26 cellular contexts compared by ENCODE assay signal in the genomic region with DNA sequence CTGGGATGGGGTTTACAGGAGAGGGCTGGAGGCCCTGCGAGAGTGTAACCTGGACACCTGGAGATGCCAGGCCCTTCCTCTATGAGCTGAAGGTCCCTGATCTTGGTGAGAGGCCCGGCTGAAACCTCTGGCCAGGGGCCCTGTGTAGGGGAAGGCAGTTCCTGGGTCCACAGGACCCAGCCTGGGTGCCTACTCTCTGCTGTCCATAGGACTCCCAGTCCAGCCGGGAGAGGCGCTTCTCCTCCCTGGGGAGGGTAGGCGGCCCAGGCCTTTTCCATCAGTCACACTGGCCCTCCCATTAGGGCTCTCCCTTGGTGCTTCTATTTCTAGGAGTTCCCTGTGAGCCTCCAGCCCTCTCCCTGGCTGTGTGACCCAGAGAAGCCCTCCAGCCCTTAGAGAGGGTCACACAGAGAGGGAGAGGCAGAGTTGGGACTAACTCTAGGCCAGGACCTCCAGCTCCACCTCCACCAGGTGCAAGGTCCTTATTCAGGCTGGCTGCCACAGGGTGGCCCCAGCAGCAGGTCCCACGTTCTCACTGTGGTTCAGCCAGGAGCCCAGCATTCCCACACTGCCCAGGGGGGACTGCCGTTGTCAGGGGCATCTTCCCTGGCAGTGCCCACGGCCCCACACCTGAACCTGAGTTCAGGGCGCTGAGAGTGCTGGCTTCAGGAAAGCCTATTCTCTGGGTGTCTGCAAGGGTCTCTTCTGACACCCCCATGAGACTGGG.
DNase-seq lines count a peak whose midpoint lies in the region; ATAC-seq and TF ChIP-seq lines count a peak whose summit lies in the region.
"Had no signal": no experiment of that assay in that cellular context is flagged by ENCODE, and none has a peak within 500 bp of the region (broad histone marks: within the 10 kb centered on the region; RNA-seq: fewer than 3 reads in every experiment).

No MANE protein-coding gene starts in this region.

- TF ChIP-seq CTCF in left ventricle myocardium inferior (IDR thresholded peaks at IDR 0.05; ENCODE audit: borderline replicate concordance) (no peak), nephron (IDR thresholded peaks at IDR 0.05; ENCODE audit: unreplicated experiment in 3 of 3) (no peak)

- no peaks in the 10 kb centered on the region for H3K9me3 Mint-ChIP-seq in nephron
- no peaks in the 10 kb centered on the region for H3K9me3 Mint-ChIP-seq in activated naive CD8-positive, alpha-beta T cell treated with anti-CD3 and anti-CD28 coated beads, Interleukin-2, amount 50 U/mL, for 24 hours
- H3K9me3 Mint-ChIP-seq: activated naive CD8-positive, alpha-beta T cell treated with anti-CD3 and anti-CD28 coated beads, Interleukin-2, amount 10 ng/mL, durations not matched to agents 7 days and 5 days; activated T-helper 17 cell treated with anti-CD3 and anti-CD28 coated beads, Interleukin-2, amount 50 U/mL, for 72 hours; stimulated activated memory B cell treated with anti-CD40 and anti-IgM and Interleukin-4, amounts not matched to agents 10 μg/mL and 1 μg/mL and 100 μg/mL, for 72 hours; T-cell had no signal

- ATAC-seq in Right ventricle myocardium superior (ENCODE audit: poor library complexity) = no peak
- no peak for ATAC-seq in activated naive CD8-positive, alpha-beta T cell treated with anti-CD3 and anti-CD28 coated beads, Interleukin-2, amount 50 U/mL, for 24 hours
- ATAC-seq in HG03135 (IDR thresholded peaks at IDR 0.05; ENCODE audit: unreplicated experiment) = no peak
- ATAC-seq: A549; activated CD4-positive, CD25-positive, alpha-beta regulatory T cell treated with anti-CD3 and anti-CD28 coated beads, Interleukin-2, amount 50 U/mL, for 24 hours; activated T-helper 17 cell treated with anti-CD3 and anti-CD28 coated beads, Interleukin-2, amount 50 U/mL, for 72 hours; body of pancreas; psoas muscle; stimulated activated memory B cell treated with anti-CD40 and anti-IgM and Interleukin-4, amounts not matched to agents 10 μg/mL and 1 μg/mL and 100 μg/mL, for 72 hours; T-cell had no signal

- peaks cover 25% of the 10 kb centered on the region for H3K4me1 Mint-ChIP-seq in nephron
- H3K4me1 Mint-ChIP-seq in activated naive CD8-positive, alpha-beta T cell treated with anti-CD3 and anti-CD28 coated beads, Interleukin-2, amount 50 U/mL, for 24 hours = peaks cover 4% of the 10 kb centered on the region

- peak overlapping the region; percentile 76 for H3K27ac ChIP-seq in left ventricle myocardium inferior (replicated peaks)
- H3K27ac ChIP-seq: body of pancreas, psoas muscle, testis had no signal

- H3K27me3 Mint-ChIP-seq in nephron (ENCODE audit: low read depth) = peaks cover 11% of the 10 kb centered on the region
- peaks cover 22% of the 10 kb centered on the region for H3K27me3 Mint-ChIP-seq in activated naive CD8-positive, alpha-beta T cell treated with anti-CD3 and anti-CD28 coated beads, Interleukin-2, amount 50 U/mL, for 24 hours
- H3K27me3 Mint-ChIP-seq: stimulated activated memory B cell treated with anti-CD40 and anti-IgM and Interleukin-4, amounts not matched to agents 10 μg/mL and 1 μg/mL and 100 μg/mL, for 72 hours had no signal

- H3K4me1 ChIP-seq in left ventricle myocardium inferior = peaks cover 50% of the 10 kb centered on the region

- no peak overlapping the region for H3K4me3 Mint-ChIP-seq in nephron
- H3K4me3 Mint-ChIP-seq in activated naive CD8-positive, alpha-beta T cell treated with anti-CD3 and anti-CD28 coated beads, Interleukin-2, amount 50 U/mL, for 24 hours = no peak overlapping the region
- H3K4me3 Mint-ChIP-seq: activated naive CD8-positive, alpha-beta T cell treated with anti-CD3 and anti-CD28 coated beads, Interleukin-2, amount 10 ng/mL, durations not matched to agents 7 days and 5 days; activated T-helper 17 cell treated with anti-CD3 and anti-CD28 coated beads, Interleukin-2, amount 50 U/mL, for 72 hours; stimulated activated memory B cell treated with anti-CD40 and anti-IgM and Interleukin-4, amounts not matched to agents 10 μg/mL and 1 μg/mL and 100 μg/mL, for 72 hours; T-cell had no signal

- no peaks in the 10 kb centered on the region for H3K27me3 ChIP-seq in left ventricle myocardium inferior (ENCODE audit: low read depth)
- H3K27me3 ChIP-seq: BE2C, body of pancreas, testis had no signal

- H3K9me3 ChIP-seq in left ventricle myocardium inferior (replicated peaks) = no peaks in the 10 kb centered on the region
- H3K9me3 ChIP-seq: A549, BE2C, body of pancreas, psoas muscle, testis had no signal

- no peaks in the 10 kb centered on the region for H3K36me3 ChIP-seq in left ventricle myocardium inferior
- H3K36me3 ChIP-seq: BE2C had no signal

- no peak overlapping the region for H3K4me3 ChIP-seq in left ventricle myocardium inferior
- H3K4me3 ChIP-seq: A549, body of pancreas, psoas muscle, skin epidermis, testis had no signal

- peak overlapping the region in 2 of 3 experiments; percentile 49 to 65 for H3K27ac Mint-ChIP-seq in nephron
- H3K27ac Mint-ChIP-seq in activated naive CD8-positive, alpha-beta T cell treated with anti-CD3 and anti-CD28 coated beads, Interleukin-2, amount 50 U/mL, for 24 hours = no peak overlapping the region
- H3K27ac Mint-ChIP-seq: activated naive CD8-positive, alpha-beta T cell treated with anti-CD3 and anti-CD28 coated beads, Interleukin-2, amount 10 ng/mL, durations not matched to agents 7 days and 5 days; activated T-helper 17 cell treated with anti-CD3 and anti-CD28 coated beads, Interleukin-2, amount 50 U/mL, for 72 hours; stimulated activated memory B cell treated with anti-CD40 and anti-IgM and Interleukin-4, amounts not matched to agents 10 μg/mL and 1 μg/mL and 100 μg/mL, for 72 hours; T-cell had no signal

- no peaks in the 10 kb centered on the region for H3K36me3 Mint-ChIP-seq in nephron (ENCODE audit: low read depth)
- no peaks in the 10 kb centered on the region for H3K36me3 Mint-ChIP-seq in activated naive CD8-positive, alpha-beta T cell treated with anti-CD3 and anti-CD28 coated beads, Interleukin-2, amount 50 U/mL, for 24 hours (ENCODE audit: low read depth)
- H3K36me3 Mint-ChIP-seq: activated naive CD8-positive, alpha-beta T cell treated with anti-CD3 and anti-CD28 coated beads, Interleukin-2, amount 10 ng/mL, durations not matched to agents 7 days and 5 days; stimulated activated memory B cell treated with anti-CD40 and anti-IgM and Interleukin-4, amounts not matched to agents 10 μg/mL and 1 μg/mL and 100 μg/mL, for 72 hours; T-cell had no signal

- peak; percentile 67 for DNase-seq in cardiac septum (ENCODE audit: low spot score)
- DNase-seq in Right ventricle myocardium superior = no peak
- DNase-seq in left ventricle myocardium inferior = no peak
- DNase-seq in NCI-H146 treated with DMSO at 0.1 percent for 48 hours (lab: John Stamatoyannopoulos, UW; ENCODE audit: unreplicated experiment) = no peak
- no peak for DNase-seq in activated naive CD8-positive, alpha-beta T cell treated with anti-CD3 and anti-CD28 coated beads, Interleukin-2, amount 50 U/mL, for 24 hours
- no peak for DNase-seq in NCI-H82 (lab: John Stamatoyannopoulos, UW)
- DNase-seq: activated naive CD8-positive, alpha-beta T cell treated with anti-CD3 and anti-CD28 coated beads, Interleukin-2, amount 10 ng/mL, durations not matched to agents 7 days and 5 days; BE2C; body of pancreas; COR-L47; DND-41; Karpas-422; MV-4-11; NCI-H187; NCI-H748 treated with DMSO at 0.1 percent for 48 hours; psoas muscle; SHP77 treated with DMSO at 0.1 percent for 48 hours; testis had no signal

- intact Hi-C loops in cardiac septum (cut with DNase I) (loop anchor here (2.0 kb wide), 1 partner anchor 18 kb away; no protein-coding TSS in a partner anchor), Right ventricle myocardium superior (cut with DNase I) (no loop called here), left ventricle myocardium inferior (cut with micrococcal nuclease) (no loop called here)
